ENCODE assay signal across 18 cellular contexts in genomic region chrX:147565239-147565638, GRCh38.
DNase-seq lines count a peak whose midpoint lies in the region; ATAC-seq, FAIRE-seq and TF ChIP-seq lines count a peak whose summit lies in the region.
"Had no signal": no experiment of that assay in that cellular context is flagged by ENCODE, and none has a peak within 500 bp of the region (broad histone marks: within the 10 kb centered on the region; RNA-seq: fewer than 3 reads in every experiment).

No MANE protein-coding gene starts in this region.

- no peaks in the 10 kb centered on the region for H3K9me3 ChIP-seq in PC-3 (ENCODE audit: low read length)
- H3K9me3 ChIP-seq: Peyer's patch had no signal

- H3F3A ChIP-seq in PC-3 (ENCODE audit: low read length, unreplicated experiment), result no peaks in the 10 kb centered on the region

- POLR2A ChIA-PET in PC-3 (lab: Charles Lee; ENCODE audit: unreplicated experiment), result no interaction called here

- H3K36me3 Mint-ChIP-seq in Calu3 (ENCODE audit: insufficient read depth, unreplicated experiment), result no peaks in the 10 kb centered on the region
- H3K36me3 Mint-ChIP-seq: CD8-positive, alpha-beta T cell had no signal

- 0 out of 2 replicates have a peak overlapping the region, but pooled peaks have one; percentile 37 for H3K4me2 ChIP-seq in PC-3 (ENCODE audit: low read length)

- TF ChIP-seq CTCF in PC-3 (conservative IDR thresholded peaks at IDR 0.05; ENCODE audit: low read depth, low read length), result no peak
- no peak for TF ChIP-seq CTCF in Calu3 (IDR thresholded peaks at IDR 0.05; ENCODE audit: unreplicated experiment)
- TF ChIP-seq CTCF in GM13976 (IDR thresholded peaks at IDR 0.05; ENCODE audit: borderline replicate concordance, control extremely low read depth, extremely low read depth, insufficient read depth, missing control alignments), result no peak

- peaks cover 9% of the 10 kb centered on the region; the same call in 1 of the 2 replicates for H3K4me1 ChIP-seq in PC-3 (ENCODE audit: insufficient read depth, low read length)
- H3K4me1 ChIP-seq: Peyer's patch had no signal

- in situ Hi-C loops in GM13976 (cut with MboI; ENCODE audit: low sequenced_read_pairs, unreplicated experiment), result no loop called here

- no peaks in the 10 kb centered on the region for H3K9me3 Mint-ChIP-seq in Calu3 (ENCODE audit: low read depth, unreplicated experiment)
- H3K9me3 Mint-ChIP-seq: CD8-positive, alpha-beta T cell had no signal

- H3K36me3 ChIP-seq in PC-3 (ENCODE audit: low read depth, low read length), result no peaks in the 10 kb centered on the region
- H3K36me3 ChIP-seq: Peyer's patch had no signal

- H3K27ac Mint-ChIP-seq in Calu3 (ENCODE audit: unreplicated experiment), result no peak overlapping the region
- H3K27ac Mint-ChIP-seq: CD8-positive, alpha-beta T cell had no signal

- intact Hi-C loops in PC-3 (cut with micrococcal nuclease) (no loop called here), Calu3 (cut with micrococcal nuclease; ENCODE audit: unreplicated experiment) (no loop called here)

- H4K20me1 ChIP-seq in PC-3 (ENCODE audit: low read length), result no peaks in the 10 kb centered on the region

- peak overlapping the region; percentile 18; the same call in 1 of the 2 replicates for H3K27ac ChIP-seq in PC-3 (ENCODE audit: low read length)
- H3K27ac ChIP-seq: Peyer's patch had no signal

- H3K27me3 Mint-ChIP-seq in Calu3 (ENCODE audit: unreplicated experiment), result no peaks in the 10 kb centered on the region

- FAIRE-seq in endometrium (lab: Jason Lieb, UNC), result peak; percentile 60
- FAIRE-seq: GM18507 had no signal

- H2AFZ ChIP-seq in PC-3 (ENCODE audit: low read length), result no peak overlapping the region

- no peak overlapping the region for H3K4me3 ChIP-seq in PC-3 (ENCODE audit: low read length)
- H3K4me3 ChIP-seq: Peyer's patch had no signal

- CTCF ChIA-PET in PC-3 (lab: Charles Lee) (no interaction called here), Calu3 (lab: Charles Lee) (no interaction called here)

- no peak overlapping the region for H3K9ac ChIP-seq in PC-3 (ENCODE audit: low read length)

- H3K4me1 Mint-ChIP-seq in Calu3 (ENCODE audit: low read depth, unreplicated experiment), result no peaks in the 10 kb centered on the region

- H3K27me3 ChIP-seq in PC-3 (ENCODE audit: low read length), result no peaks in the 10 kb centered on the region
- H3K27me3 ChIP-seq: Peyer's patch had no signal

- H3K4me3 Mint-ChIP-seq in Calu3 (ENCODE audit: low read depth, unreplicated experiment), result no peak overlapping the region
- H3K4me3 Mint-ChIP-seq: CD8-positive, alpha-beta T cell had no signal

- ATAC-seq in PC-3 (no peak), GM19023 (IDR thresholded peaks at IDR 0.05; ENCODE audit: unreplicated experiment) (no peak)
- ATAC-seq: CD8-positive, alpha-beta T cell; HCT116 had no signal

- BruUV-seq in PC-3 (replicated peaks; lab: Mats Ljungman, UMichigan), result no TSS peak
- no TSS peak for BruUV-seq in Calu3 (replicated peaks; lab: Mats Ljungman, UMichigan)

- DNase-seq in ELR (ENCODE audit: low read depth) (peak; percentile 0), PC-3 (peak; percentile 29), kidney tubule cell (ENCODE audit: low spot score) (peak; percentile 2), Calu3 (no peak), GM13976 (ENCODE audit: low spot score) (no peak), NCI-H1092 (lab: John Stamatoyannopoulos, UW) (no peak)
- DNase-seq: ACHN; CD8-positive, alpha-beta T cell; NCI-H1092 treated with DMSO at 0.1 percent for 48 hours; NCI-H1694 treated with DMSO at 0.1 percent for 48 hours; NCI-H446 treated with DMSO at 0.1 percent for 48 hours; NCI-H748 treated with DMSO at 0.1 percent for 48 hours; Peyer's patch; SHP77 treated with DMSO at 0.1 percent for 48 hours had no signal

- no peaks in the 10 kb centered on the region for H3K79me2 ChIP-seq in PC-3 (ENCODE audit: low read length)

- H3K9me2 ChIP-seq in PC-3 (replicated peaks; ENCODE audit: low read length), result no peaks in the 10 kb centered on the region

Comparison
In these comparisons a context has a peak if more than half of its experiments do, and no peak if none do; other contexts are left out.
1. DNase-seq: peak in ELR (single experiment), PC-3 (single experiment) and kidney tubule cell (single experiment); none in Calu3 (single experiment), GM13976 (single experiment) and NCI-H1092 (single experiment).